ENCODE assay signal across 1 cellular context in genomic region chr9:129140397-129141065, GRCh38.
TF ChIP-seq lines count a peak whose summit lies in the region.

No MANE protein-coding gene starts in this region.

TF ChIP-seq in HepG2, 621 proteins besides CTCF, POLR2A, EP300 and RAD21 (continued from another document and continues in another):
- TF ChIP-seq ZBTB33 (CRISPR knock-in tag; IDR thresholded peaks at IDR 0.05) (no peak), ZNF784 (CRISPR knock-in tag; IDR thresholded peaks at IDR 0.05; ENCODE audit: borderline replicate concordance) (no peak), ZNF780A (CRISPR knock-in tag; IDR thresholded peaks at IDR 0.05) (no peak), DZIP1 (CRISPR knock-in tag; IDR thresholded peaks at IDR 0.05) (no peak), ZNF446 (CRISPR knock-in tag; IDR thresholded peaks at IDR 0.05) (no peak), SMAD1 (CRISPR knock-in tag; IDR thresholded peaks at IDR 0.05; ENCODE audit: borderline replicate concordance, low read depth) (peak; percentile 46; the same call in 1 of the 2 replicates), SALL1 (CRISPR knock-in tag; IDR thresholded peaks at IDR 0.05) (no peak; the same call in 1 of the 2 replicates), ZFX (CRISPR knock-in tag; IDR thresholded peaks at IDR 0.05; ENCODE audit: low read depth) (peak; percentile 62), CREM (IDR thresholded peaks at IDR 0.05) (no peak), CREM (CRISPR knock-in tag; IDR thresholded peaks at IDR 0.05) (no peak), DRAP1 (CRISPR knock-in tag; IDR thresholded peaks at IDR 0.05) (no peak), MAFG (CRISPR knock-in tag; IDR thresholded peaks at IDR 0.05) (no peak), PBX2 (CRISPR knock-in tag; IDR thresholded peaks at IDR 0.05) (no peak), IRF2 (CRISPR knock-in tag; IDR thresholded peaks at IDR 0.05) (no peak), HNF1A (IDR thresholded peaks at IDR 0.05; ENCODE audit: low read depth) (no peak), HNF1A (CRISPR knock-in tag; IDR thresholded peaks at IDR 0.05; ENCODE audit: borderline replicate concordance) (no peak), ZNF337 (CRISPR knock-in tag; IDR thresholded peaks at IDR 0.05; ENCODE audit: borderline replicate concordance, low read depth) (no peak)
- TF ChIP-seq, protein P1, sequence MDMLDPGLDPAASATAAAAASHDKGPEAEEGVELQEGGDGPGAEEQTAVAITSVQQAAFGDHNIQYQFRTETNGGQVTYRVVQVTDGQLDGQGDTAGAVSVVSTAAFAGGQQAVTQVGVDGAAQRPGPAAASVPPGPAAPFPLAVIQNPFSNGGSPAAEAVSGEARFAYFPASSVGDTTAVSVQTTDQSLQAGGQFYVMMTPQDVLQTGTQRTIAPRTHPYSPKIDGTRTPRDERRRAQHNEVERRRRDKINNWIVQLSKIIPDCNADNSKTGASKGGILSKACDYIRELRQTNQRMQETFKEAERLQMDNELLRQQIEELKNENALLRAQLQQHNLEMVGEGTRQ (IDR thresholded peaks at IDR 0.05; ENCODE audit: low read depth, low read length): no peak
- TF ChIP-seq, protein P1 (CRISPR knock-in tag; IDR thresholded peaks at IDR 0.05; ENCODE audit: borderline replicate concordance): no peak
- TF ChIP-seq, protein P2, sequence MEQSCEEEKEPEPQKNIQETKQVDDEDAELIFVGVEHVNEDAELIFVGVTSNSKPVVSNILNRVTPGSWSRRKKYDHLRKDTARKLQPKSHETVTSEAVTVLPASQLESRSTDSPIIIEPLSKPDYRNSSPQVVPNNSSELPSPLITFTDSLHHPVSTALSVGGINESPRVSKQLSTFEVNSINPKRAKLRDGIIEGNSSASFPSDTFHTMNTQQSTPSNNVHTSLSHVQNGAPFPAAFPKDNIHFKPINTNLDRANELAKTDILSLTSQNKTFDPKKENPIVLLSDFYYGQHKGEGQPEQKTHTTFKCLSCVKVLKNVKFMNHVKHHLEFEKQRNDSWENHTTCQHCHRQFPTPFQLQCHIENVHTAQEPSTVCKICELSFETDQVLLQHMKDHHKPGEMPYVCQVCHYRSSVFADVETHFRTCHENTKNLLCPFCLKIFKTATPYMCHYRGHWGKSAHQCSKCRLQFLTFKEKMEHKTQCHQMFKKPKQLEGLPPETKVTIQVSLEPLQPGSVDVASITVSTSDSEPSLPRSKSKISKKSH (CRISPR knock-in tag; IDR thresholded peaks at IDR 0.05; ENCODE audit: borderline replicate concordance): no peak
- TF ChIP-seq, protein P3, sequence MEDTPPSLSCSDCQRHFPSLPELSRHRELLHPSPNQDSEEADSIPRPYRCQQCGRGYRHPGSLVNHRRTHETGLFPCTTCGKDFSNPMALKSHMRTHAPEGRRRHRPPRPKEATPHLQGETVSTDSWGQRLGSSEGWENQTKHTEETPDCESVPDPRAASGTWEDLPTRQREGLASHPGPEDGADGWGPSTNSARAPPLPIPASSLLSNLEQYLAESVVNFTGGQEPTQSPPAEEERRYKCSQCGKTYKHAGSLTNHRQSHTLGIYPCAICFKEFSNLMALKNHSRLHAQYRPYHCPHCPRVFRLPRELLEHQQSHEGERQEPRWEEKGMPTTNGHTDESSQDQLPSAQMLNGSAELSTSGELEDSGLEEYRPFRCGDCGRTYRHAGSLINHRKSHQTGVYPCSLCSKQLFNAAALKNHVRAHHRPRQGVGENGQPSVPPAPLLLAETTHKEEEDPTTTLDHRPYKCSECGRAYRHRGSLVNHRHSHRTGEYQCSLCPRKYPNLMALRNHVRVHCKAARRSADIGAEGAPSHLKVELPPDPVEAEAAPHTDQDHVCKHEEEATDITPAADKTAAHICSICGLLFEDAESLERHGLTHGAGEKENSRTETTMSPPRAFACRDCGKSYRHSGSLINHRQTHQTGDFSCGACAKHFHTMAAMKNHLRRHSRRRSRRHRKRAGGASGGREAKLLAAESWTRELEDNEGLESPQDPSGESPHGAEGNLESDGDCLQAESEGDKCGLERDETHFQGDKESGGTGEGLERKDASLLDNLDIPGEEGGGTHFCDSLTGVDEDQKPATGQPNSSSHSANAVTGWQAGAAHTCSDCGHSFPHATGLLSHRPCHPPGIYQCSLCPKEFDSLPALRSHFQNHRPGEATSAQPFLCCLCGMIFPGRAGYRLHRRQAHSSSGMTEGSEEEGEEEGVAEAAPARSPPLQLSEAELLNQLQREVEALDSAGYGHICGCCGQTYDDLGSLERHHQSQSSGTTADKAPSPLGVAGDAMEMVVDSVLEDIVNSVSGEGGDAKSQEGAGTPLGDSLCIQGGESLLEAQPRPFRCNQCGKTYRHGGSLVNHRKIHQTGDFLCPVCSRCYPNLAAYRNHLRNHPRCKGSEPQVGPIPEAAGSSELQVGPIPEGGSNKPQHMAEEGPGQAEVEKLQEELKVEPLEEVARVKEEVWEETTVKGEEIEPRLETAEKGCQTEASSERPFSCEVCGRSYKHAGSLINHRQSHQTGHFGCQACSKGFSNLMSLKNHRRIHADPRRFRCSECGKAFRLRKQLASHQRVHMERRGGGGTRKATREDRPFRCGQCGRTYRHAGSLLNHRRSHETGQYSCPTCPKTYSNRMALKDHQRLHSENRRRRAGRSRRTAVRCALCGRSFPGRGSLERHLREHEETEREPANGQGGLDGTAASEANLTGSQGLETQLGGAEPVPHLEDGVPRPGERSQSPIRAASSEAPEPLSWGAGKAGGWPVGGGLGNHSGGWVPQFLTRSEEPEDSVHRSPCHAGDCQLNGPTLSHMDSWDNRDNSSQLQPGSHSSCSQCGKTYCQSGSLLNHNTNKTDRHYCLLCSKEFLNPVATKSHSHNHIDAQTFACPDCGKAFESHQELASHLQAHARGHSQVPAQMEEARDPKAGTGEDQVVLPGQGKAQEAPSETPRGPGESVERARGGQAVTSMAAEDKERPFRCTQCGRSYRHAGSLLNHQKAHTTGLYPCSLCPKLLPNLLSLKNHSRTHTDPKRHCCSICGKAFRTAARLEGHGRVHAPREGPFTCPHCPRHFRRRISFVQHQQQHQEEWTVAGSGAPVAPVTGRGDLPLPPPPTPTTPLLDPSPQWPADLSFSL (CRISPR knock-in tag; IDR thresholded peaks at IDR 0.05): no peak
- TF ChIP-seq, protein P4, sequence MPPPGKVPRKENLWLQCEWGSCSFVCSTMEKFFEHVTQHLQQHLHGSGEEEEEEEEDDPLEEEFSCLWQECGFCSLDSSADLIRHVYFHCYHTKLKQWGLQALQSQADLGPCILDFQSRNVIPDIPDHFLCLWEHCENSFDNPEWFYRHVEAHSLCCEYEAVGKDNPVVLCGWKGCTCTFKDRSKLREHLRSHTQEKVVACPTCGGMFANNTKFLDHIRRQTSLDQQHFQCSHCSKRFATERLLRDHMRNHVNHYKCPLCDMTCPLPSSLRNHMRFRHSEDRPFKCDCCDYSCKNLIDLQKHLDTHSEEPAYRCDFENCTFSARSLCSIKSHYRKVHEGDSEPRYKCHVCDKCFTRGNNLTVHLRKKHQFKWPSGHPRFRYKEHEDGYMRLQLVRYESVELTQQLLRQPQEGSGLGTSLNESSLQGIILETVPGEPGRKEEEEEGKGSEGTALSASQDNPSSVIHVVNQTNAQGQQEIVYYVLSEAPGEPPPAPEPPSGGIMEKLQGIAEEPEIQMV (CRISPR knock-in tag; IDR thresholded peaks at IDR 0.05; ENCODE audit: low read depth): no peak
- TF ChIP-seq, protein P5, sequence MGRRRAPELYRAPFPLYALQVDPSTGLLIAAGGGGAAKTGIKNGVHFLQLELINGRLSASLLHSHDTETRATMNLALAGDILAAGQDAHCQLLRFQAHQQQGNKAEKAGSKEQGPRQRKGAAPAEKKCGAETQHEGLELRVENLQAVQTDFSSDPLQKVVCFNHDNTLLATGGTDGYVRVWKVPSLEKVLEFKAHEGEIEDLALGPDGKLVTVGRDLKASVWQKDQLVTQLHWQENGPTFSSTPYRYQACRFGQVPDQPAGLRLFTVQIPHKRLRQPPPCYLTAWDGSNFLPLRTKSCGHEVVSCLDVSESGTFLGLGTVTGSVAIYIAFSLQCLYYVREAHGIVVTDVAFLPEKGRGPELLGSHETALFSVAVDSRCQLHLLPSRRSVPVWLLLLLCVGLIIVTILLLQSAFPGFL (CRISPR knock-in tag; IDR thresholded peaks at IDR 0.05): no peak
